In the genomic region with DNA sequence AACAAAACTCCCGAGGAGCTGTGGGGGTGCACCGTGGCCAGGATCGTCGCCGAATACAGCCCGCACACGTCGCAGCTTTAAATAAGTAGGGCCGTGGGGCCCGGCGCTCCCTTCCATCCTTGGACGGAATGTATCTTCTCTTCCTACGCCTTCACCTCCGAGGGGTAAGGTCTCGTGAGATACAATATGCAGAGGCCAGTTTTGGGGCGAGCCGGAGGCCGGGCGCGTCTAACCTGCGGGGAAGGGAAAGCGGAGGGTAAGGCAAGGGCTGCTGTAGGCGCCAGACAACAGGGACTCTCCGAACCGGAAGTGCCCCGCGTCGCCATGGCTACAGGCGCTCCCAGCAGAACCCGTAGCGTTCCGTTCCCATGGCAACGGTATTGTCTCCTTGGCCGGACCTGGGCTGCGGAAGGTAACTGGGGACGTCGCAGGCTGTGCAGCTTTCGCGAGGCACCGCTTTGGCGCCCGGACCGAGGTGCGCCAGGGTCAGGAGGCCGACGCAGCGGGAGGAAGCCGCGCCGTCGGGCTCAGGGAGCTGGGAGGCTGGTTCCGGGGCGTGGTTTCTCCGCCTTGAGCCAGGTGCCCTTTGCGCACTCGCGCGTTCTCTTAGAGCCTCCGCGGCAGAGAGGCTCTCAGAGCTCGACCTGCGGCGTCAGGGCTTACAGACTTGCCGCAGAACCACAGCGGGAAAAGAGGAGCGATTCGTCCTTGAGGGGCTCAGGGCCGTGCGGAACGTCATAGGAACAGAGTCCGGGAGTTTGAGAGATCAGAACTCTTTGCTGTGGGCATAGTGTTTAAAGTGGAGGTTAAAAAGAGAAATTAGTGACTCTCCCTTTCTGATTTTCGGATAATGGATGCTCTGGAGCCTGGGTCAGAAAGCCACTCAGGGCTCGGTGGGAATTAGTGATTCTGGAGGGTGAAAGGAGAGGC, we compare ENCODE assay signal across 8 cellular contexts. TPM values are rescaled to one million over a fixed set of nuclear protein-coding genes. Genes with fewer than 3 reads are reported as not detected.
DNase-seq lines count a peak whose midpoint lies in the region; TF ChIP-seq lines count a peak whose summit lies in the region.

A gene with protein sequence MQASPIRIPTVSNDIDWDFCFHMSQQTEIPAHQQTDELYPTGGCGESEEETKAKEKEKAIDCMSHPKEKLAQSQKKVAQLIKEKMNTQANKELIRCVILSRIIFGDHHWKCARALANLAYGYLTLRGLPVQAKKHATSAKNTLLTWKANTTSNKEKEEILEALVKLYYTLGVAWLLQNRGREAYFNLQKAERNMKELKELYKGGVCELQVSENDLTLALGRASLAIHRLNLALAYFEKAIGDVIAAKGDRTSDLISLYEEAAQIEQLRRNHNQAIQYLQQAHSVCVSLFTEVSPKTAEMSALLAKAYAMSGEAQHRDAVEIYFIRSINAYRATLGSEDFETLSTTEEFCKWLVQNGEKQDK (plus strand): TSS at position 380 of the 930 bp plus-strand sequence. CDS start 1,508 bp downstream, outside the sequence.

- H3K27ac ChIP-seq in SK-N-MC (no peak within 1 kb of the TSS), parathyroid adenoma (peak within 1 kb of the TSS; percentile 98), tibial nerve (peak within 1 kb of the TSS; percentile 65 to 87 (median 76))

- peak within 1 kb of the TSS; percentile 99 for H2AFZ ChIP-seq in parathyroid adenoma

- peak in 1 of 2 donors; percentile 53 for TF ChIP-seq POLR2A in tibial nerve (IDR thresholded peaks at IDR 0.05)

- intact Hi-C loops in cardiac septum (cut with DNase I), result loop anchor here (5.0 kb wide), 1 partner anchor 182 kb away; a partner anchor contains a TSS

- H3K4me1 ChIP-seq in parathyroid adenoma (peaks cover 17% of the 10 kb centered on the region), tibial nerve (peaks cover 0 to 31% (median 6%) of the 10 kb centered on the region in 4 donors)

- 3 to 4% methylated on average over 56 to 65 of the region's 73 CpGs for WGBS in tibial nerve, 2 donors

- H3K9me3 ChIP-seq in SK-N-MC (ENCODE audit: low read depth, low read length) (no peaks in the 10 kb centered on the region), parathyroid adenoma (ENCODE audit: control insufficient read depth, low read length) (no peaks in the 10 kb centered on the region), tibial nerve (no peaks in the 10 kb centered on the region)

- H3K36me3 ChIP-seq in H7 (replicated peaks; ENCODE audit: control insufficient read depth, insufficient read depth, low read length) (0 out of 2 replicates have a peak, but pooled peaks cover 2% of the 10 kb centered on the region), SK-N-MC (ENCODE audit: insufficient read depth, low read length) (no peaks in the 10 kb centered on the region), parathyroid adenoma (ENCODE audit: control insufficient read depth, insufficient read depth, low read length) (no peaks in the 10 kb centered on the region), tibial nerve (no peaks in the 10 kb centered on the region)

- peak; percentile 90 for DNase-seq in ELR (ENCODE audit: low read depth)
- peak; percentile 93 for DNase-seq in H7
- peak; percentile 97 for DNase-seq in M059J (ENCODE audit: low read depth)
- DNase-seq in SK-N-MC (ENCODE audit: low read depth, low spot score), result no peak
- DNase-seq in activated naive CD8-positive, alpha-beta T cell treated with anti-CD3 and anti-CD28 coated beads, Interleukin-2, amount 50 U/mL, for 16 hours (ENCODE audit: low read depth, low spot score), result peak; percentile 85
- DNase-seq in cardiac septum (ENCODE audit: low spot score), result peak; percentile 89
- DNase-seq in tibial nerve (ENCODE audit: low spot score in 2 of 2), result peak; percentile 69 to 79

- H3K9ac ChIP-seq in SK-N-MC (ENCODE audit: insufficient read length), result peak within 1 kb of the TSS; percentile 63
- H3K9ac ChIP-seq in parathyroid adenoma, result peak within 1 kb of the TSS; percentile 86

- TF ChIP-seq EP300 in tibial nerve (IDR thresholded peaks at IDR 0.05), result peak; percentile 45 to 82

- H3K27me3 ChIP-seq in H7 (ENCODE audit: control insufficient read depth, insufficient read depth, low read length) (no peaks in the 10 kb centered on the region), parathyroid adenoma (ENCODE audit: control insufficient read depth, insufficient read depth, low read length) (no peaks in the 10 kb centered on the region), tibial nerve (no peaks in the 10 kb centered on the region)

- H3K4me2 ChIP-seq in parathyroid adenoma (ENCODE audit: low read length), result peak within 1 kb of the TSS; percentile 83

- TF ChIP-seq CTCF in parathyroid adenoma (IDR thresholded peaks at IDR 0.05), result no peak
- TF ChIP-seq CTCF in tibial nerve (IDR thresholded peaks at IDR 0.05), result no peak

- H3K4me3 ChIP-seq in H7 (ENCODE audit: insufficient read depth, low read depth, low read length) (peak within 1 kb of the TSS; percentile 64), SK-N-MC (peak within 1 kb of the TSS; percentile 97), parathyroid adenoma (ENCODE audit: low read depth, low read length) (peak within 1 kb of the TSS; percentile 83), tibial nerve (peak within 1 kb of the TSS; percentile 71 to 92 (median 85))

- no peaks in the 10 kb centered on the region for H3K79me2 ChIP-seq in parathyroid adenoma

RNA-seq across cellular contexts. Expression of the gene that starts here (rescaled TPM):
- 0.55 and 1.4 TPM in 2 replicates for total RNA-seq in H7 (2014; rRNA removed; shearing (Covaris generic))
- not detected in 2 replicates for total RNA-seq in M059J (2014; rRNA removed; shearing (Covaris generic))
- total RNA-seq in cardiac septum (0.32 TPM), tibial nerve (1 to 10 TPM in 3 of 4 donors, under 1 TPM in 1; 0.39 to 5.4 (median 2.7) TPM)

Comparison
In these comparisons a context has a peak if more than half of its experiments do, and no peak if none do; other contexts are left out.
1. Peak in DNase-seq in M059J; RNA of the gene not detected or under 1 TPM.
2. Peak in DNase-seq in cardiac septum; RNA of the gene not detected or under 1 TPM.